ENCODE assay signal across 8 cellular contexts in the genomic region with DNA sequence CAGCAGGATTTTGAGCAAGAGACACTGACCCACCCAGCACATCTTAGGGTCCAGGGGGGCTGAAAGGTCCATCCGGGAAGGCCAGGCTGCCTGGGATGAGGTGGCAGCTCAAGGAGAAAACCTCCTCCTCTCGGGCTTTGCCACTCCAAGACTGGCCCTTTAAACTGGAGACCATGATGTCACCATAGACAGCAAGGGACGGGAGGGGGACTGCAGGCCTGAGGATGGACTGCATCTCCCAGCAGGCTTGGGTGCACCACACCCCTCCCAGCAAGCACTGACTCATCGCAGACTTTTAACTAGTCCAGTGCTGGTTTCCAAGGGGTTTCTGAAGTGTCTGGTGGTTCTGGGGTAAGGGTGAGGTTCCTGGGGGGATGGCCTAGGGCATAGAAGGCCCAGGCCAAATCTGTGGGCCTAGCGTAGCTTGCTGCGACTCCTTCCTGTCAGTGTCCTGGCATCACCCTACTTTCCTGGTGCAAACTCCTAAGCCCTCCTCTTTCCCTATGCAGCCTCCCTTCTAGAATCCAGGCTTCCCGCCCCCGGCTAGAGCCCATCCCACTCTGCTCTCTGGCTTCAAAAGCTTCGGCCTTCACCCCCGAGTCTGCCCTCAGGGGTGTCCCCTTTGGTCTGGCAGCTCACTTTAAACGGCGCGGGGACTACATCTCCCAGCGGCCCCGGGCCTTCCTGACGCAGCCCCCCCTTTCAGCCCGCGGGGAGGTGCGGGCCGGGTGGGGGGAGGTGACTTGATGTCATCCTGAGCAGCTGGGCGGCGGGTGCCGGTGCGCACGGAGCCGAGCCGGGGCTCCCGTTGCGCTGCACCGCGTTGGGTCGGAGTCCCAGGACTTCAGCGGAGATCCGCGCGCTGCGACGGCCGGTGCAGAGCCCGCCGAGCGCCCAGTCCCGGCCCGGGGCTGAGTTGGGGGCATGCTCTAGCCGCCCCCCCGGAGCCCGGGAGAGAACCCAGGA. TPM values are rescaled to one million over a fixed set of nuclear protein-coding genes. Genes with fewer than 3 reads are reported as not detected.
A peak's percentile ranks its signal among the peaks of the same experiment; 100 is the strongest.
DNase-seq lines count a peak whose midpoint lies in the region; ATAC-seq, FAIRE-seq and TF ChIP-seq lines count a peak whose summit lies in the region.

A gene (plus strand): TSS at position 746 of the 966 bp plus-strand sequence. CDS start 1,046 bp downstream, outside the sequence.

- POLR2A ChIA-PET in AG04449 (lab: Yijun Ruan, JAX) (interaction anchor here (0.5 to 1.5 kb wide), 7 partner anchors 9 to 518 kb away, joined by 3 to 8 read pairs (median 3); a partner anchor contains a TSS), activated B cell treated with CpG ODN at 0.5 μM for 24 hours (lab: Charles Lee) (interaction anchor here (0.7 to 1.9 kb wide), 13 partner anchors 34 to 211 kb away, joined by 3 to 6 read pairs (median 4); a partner anchor contains a TSS)

- H3K27me3 ChIP-seq in small intestine (ENCODE audit: control insufficient read depth in 2 of 2, insufficient read depth in 2 of 2, low read length in 2 of 2), result no peaks in the 10 kb centered on the region

- H3K9me3 ChIP-seq in small intestine (ENCODE audit: control insufficient read depth, low read depth), result no peaks in the 10 kb centered on the region

- no peak for FAIRE-seq in small intestine (lab: Jason Lieb, UNC)

- TF ChIP-seq CTCF in AG04449 (IDR thresholded peaks at IDR 0.05; ENCODE audit: insufficient read depth, low read length, missing control alignments), result no peak
- no peak for TF ChIP-seq CTCF in activated B cell treated with CpG ODN at 0.5 μM for 24 hours (IDR thresholded peaks at IDR 0.05)
- TF ChIP-seq CTCF in cardiac fibroblast (IDR thresholded peaks at IDR 0.05; ENCODE audit: low read depth, low read length), result no peak

- CTCF ChIA-PET in AG04449 (lab: Yijun Ruan, JAX), result interaction anchor here (0.6 to 2.4 kb wide), 10 partner anchors 9 to 194 kb away, joined by 3 to 7 read pairs (median 4); no protein-coding TSS in a partner anchor
- CTCF ChIA-PET in activated B cell treated with CpG ODN at 0.5 μM for 24 hours (lab: Charles Lee), result interaction anchor here (0.9 to 1.1 kb wide), 2 partner anchors 90 to 103 kb away, joined by 3 to 4 read pairs; a partner anchor contains a TSS

- intact Hi-C loops in activated B cell treated with CpG ODN at 0.5 μM for 24 hours (cut with micrococcal nuclease), result loop anchor here (1.0 to 5.0 kb wide), 8 partner anchors 8 to 987 kb away; a partner anchor contains a TSS

- WGBS in small intestine, 3 donors, result 1% methylated on average over 38 to 47 of the region's 47 CpGs

- H3K27ac Mint-ChIP-seq in activated B cell treated with CpG ODN at 0.5 μM for 24 hours, result peak within 1 kb of the TSS; percentile 96

- H3K4me3 ChIP-seq in AG04449 (ENCODE audit: low read depth, low read length) (peak within 1 kb of the TSS; percentile 81), cardiac fibroblast (replicated peaks in 1 of 2; ENCODE audit: low read depth in 2 of 2, low read length in 2 of 2) (peak within 1 kb of the TSS; percentile 89 to 93), small intestine (ENCODE audit: low read depth in 1 of 2, low read length in 2 of 2) (peak within 1 kb of the TSS; percentile 73 to 85)

- DNase-seq in AG04449 (ENCODE audit: low read depth, low spot score) (peak; percentile 72), NCI-H345 (lab: John Stamatoyannopoulos, UW) (peak; percentile 89), activated B cell treated with CpG ODN at 0.5 μM for 24 hours (peak; percentile 83), cardiac fibroblast (ENCODE audit: low read depth in 2 of 2) (peak; percentile 95 to 96), iPS-NIHi7 (ENCODE audit: extremely low spot score) (peak; percentile 97), small intestine (peak; percentile 97)

- peaks cover 17% of the 10 kb centered on the region for H3K36me3 Mint-ChIP-seq in activated B cell treated with CpG ODN at 0.5 μM for 24 hours (ENCODE audit: low read depth)

- no peaks in the 10 kb centered on the region for H3K9me3 Mint-ChIP-seq in activated B cell treated with CpG ODN at 0.5 μM for 24 hours

- H3K36me3 ChIP-seq in small intestine (ENCODE audit: control insufficient read depth in 2 of 2, insufficient read depth in 2 of 2, low read length in 2 of 2), result no peaks in the 10 kb centered on the region

- no peaks in the 10 kb centered on the region for H3K27me3 Mint-ChIP-seq in activated B cell treated with CpG ODN at 0.5 μM for 24 hours

- peaks cover 0 to 9% of the 10 kb centered on the region in 2 donors for H3K4me1 ChIP-seq in small intestine (ENCODE audit: control insufficient read depth in 2 of 2, insufficient read depth in 1 of 2, low read depth in 1 of 2, low read length in 1 of 2)

- ATAC-seq in GM19023 (IDR thresholded peaks at IDR 0.05; ENCODE audit: unreplicated experiment) (peak; percentile 91), HG03280 (IDR thresholded peaks at IDR 0.05; ENCODE audit: unreplicated experiment) (peak; percentile 79), activated B cell treated with CpG ODN at 0.5 μM for 24 hours (ENCODE audit: low read depth) (peak; percentile 95)

- peak within 1 kb of the TSS; percentile 93 for H3K4me3 Mint-ChIP-seq in activated B cell treated with CpG ODN at 0.5 μM for 24 hours

- H3K4me1 Mint-ChIP-seq in activated B cell treated with CpG ODN at 0.5 μM for 24 hours, result peaks cover 27% of the 10 kb centered on the region

- peak within 1 kb of the TSS; percentile 79 to 98 for H3K27ac ChIP-seq in small intestine (ENCODE audit: low read depth in 1 of 2, low read length in 1 of 2)

RNA-seq across cellular contexts. Expression of the gene that starts here (rescaled TPM):
- total RNA-seq in activated B cell treated with CpG ODN at 0.5 μM for 24 hours, result 12.0 and 12.6 TPM in 2 replicates
- polyA plus RNA-seq in small intestine, result 10 to 100 TPM; 13.2 to 15.9 (median 14.0) TPM

Comparison
In these comparisons a context has a peak if more than half of its experiments do, and no peak if none do; other contexts are left out.
1. Peak in every context shown above with its lines: DNase-seq, ATAC-seq, H3K4me3 ChIP-seq and H3K27ac ChIP-seq.